In the genomic region with DNA sequence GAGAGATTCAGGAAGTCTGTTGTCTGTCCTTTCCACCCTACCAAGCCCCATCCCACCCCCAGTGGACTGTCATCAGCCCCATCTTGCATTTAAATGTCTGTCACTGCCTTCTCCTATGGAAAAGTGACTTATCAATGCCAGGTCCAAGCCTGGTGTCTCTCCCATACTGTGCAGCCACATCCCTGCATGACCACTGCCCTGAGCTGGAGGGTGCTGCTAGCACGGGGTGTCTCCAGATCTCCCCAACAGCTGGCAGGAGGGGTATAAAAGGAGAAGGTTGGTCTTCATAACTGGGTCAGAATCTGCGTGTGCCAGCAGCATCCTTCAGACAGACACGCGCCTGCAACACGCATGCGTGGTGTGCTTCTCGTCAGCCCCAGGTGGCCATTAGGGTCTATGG, we compare ENCODE assay signal across 2 cellular contexts.
TF ChIP-seq lines count a peak whose summit lies in the region.

No MANE protein-coding gene starts in this region.

TF ChIP-seq in H1, 55 proteins besides CTCF, POLR2A, EP300 and RAD21:
- TF ChIP-seq ASH2L (IDR thresholded peaks at IDR 0.05; ENCODE audit: low read length) (no peak), CTBP2 (IDR thresholded peaks at IDR 0.05; ENCODE audit: borderline replicate concordance, insufficient read depth, insufficient read length, low read length) (no peak), CEBPB (IDR thresholded peaks at IDR 0.05; ENCODE audit: low read depth, low read length) (no peak), ZNF274 (IDR thresholded peaks at IDR 0.05; ENCODE audit: borderline replicate concordance, extremely low read depth, low read length) (no peak), YY1 (IDR thresholded peaks at IDR 0.05; ENCODE audit: low read depth, low read length) (no peak), SUZ12 (IDR thresholded peaks at IDR 0.05; ENCODE audit: low read length) (no peak), TBP (IDR thresholded peaks at IDR 0.05; ENCODE audit: low read depth, low read length) (no peak)

TF ChIP-seq in WTC11, 78 proteins besides CTCF, POLR2A, EP300 and RAD21:
- TF ChIP-seq, protein P1, sequence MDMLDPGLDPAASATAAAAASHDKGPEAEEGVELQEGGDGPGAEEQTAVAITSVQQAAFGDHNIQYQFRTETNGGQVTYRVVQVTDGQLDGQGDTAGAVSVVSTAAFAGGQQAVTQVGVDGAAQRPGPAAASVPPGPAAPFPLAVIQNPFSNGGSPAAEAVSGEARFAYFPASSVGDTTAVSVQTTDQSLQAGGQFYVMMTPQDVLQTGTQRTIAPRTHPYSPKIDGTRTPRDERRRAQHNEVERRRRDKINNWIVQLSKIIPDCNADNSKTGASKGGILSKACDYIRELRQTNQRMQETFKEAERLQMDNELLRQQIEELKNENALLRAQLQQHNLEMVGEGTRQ (CRISPR knock-in tag; IDR thresholded peaks at IDR 0.05): no peak
- TF ChIP-seq RORB (CRISPR knock-in tag; IDR thresholded peaks at IDR 0.05) (no peak), ZBTB21 (CRISPR knock-in tag; IDR thresholded peaks at IDR 0.05; ENCODE audit: borderline replicate concordance) (no peak)
- TF ChIP-seq, protein P2, sequence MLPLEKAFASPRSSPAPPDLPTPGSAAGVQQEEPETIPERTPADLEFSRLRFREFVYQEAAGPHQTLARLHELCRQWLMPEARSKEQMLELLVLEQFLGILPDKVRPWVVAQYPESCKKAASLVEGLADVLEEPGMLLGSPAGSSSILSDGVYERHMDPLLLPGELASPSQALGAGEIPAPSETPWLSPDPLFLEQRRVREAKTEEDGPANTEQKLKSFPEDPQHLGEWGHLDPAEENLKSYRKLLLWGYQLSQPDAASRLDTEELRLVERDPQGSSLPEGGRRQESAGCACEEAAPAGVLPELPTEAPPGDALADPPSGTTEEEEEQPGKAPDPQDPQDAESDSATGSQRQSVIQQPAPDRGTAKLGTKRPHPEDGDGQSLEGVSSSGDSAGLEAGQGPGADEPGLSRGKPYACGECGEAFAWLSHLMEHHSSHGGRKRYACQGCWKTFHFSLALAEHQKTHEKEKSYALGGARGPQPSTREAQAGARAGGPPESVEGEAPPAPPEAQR (CRISPR knock-in tag; IDR thresholded peaks at IDR 0.05): no peak
